Comparison of ENCODE assay signal across 1 cellular context in genomic region chr16:10964039-10964890, GRCh38.
TF ChIP-seq lines count a peak whose summit lies in the region.

No MANE protein-coding gene starts in this region.

TF ChIP-seq in HepG2, 621 proteins besides CTCF, POLR2A, EP300 and RAD21 (continued from another document and continues in another):
- TF ChIP-seq DZIP1 (CRISPR knock-in tag; IDR thresholded peaks at IDR 0.05), result peak; percentile 83; the same call in 1 of the 2 replicates
- peak; percentile 77; the same call in 1 of the 2 replicates for TF ChIP-seq TP53 (CRISPR knock-in tag; conservative IDR thresholded peaks at IDR 0.05)
- 0 out of 2 replicates have a peak, but pooled peaks have one; percentile 49 for TF ChIP-seq LRRFIP1 (CRISPR knock-in tag; conservative IDR thresholded peaks at IDR 0.05)
- no peak for TF ChIP-seq ASH2L (IDR thresholded peaks at IDR 0.05; ENCODE audit: insufficient read length, low read depth, low read length)
- peak; percentile 56 for TF ChIP-seq RXRA (CRISPR knock-in tag; IDR thresholded peaks at IDR 0.05)
- peak; percentile 65; the same call in 1 of the 2 replicates for TF ChIP-seq TARDBP (CRISPR knock-in tag; IDR thresholded peaks at IDR 0.05)
- TF ChIP-seq ZBTB34 (CRISPR knock-in tag; IDR thresholded peaks at IDR 0.05), result no peak
- TF ChIP-seq RXRB (CRISPR knock-in tag; IDR thresholded peaks at IDR 0.05; ENCODE audit: borderline replicate concordance), result peak; percentile 36; the same call in 1 of the 2 replicates
- TF ChIP-seq ZBTB8A (CRISPR knock-in tag; IDR thresholded peaks at IDR 0.05; ENCODE audit: borderline replicate concordance, low read depth), result peak; percentile 66; the same call in 1 of the 2 replicates
- TF ChIP-seq FOXA3 (CRISPR knock-in tag; IDR thresholded peaks at IDR 0.05), result peak; percentile 79
- TF ChIP-seq ZNF251 (CRISPR knock-in tag; IDR thresholded peaks at IDR 0.05), result 0 out of 2 replicates have a peak, but pooled peaks have one; percentile 74
- TF ChIP-seq PAWR (CRISPR knock-in tag; IDR thresholded peaks at IDR 0.05; ENCODE audit: borderline replicate concordance), result no peak
- peak; percentile 49; the same call in 1 of the 2 replicates for TF ChIP-seq ZMYM3 (CRISPR knock-in tag; IDR thresholded peaks at IDR 0.05)
- no peak for TF ChIP-seq ZSCAN5A (CRISPR knock-in tag; IDR thresholded peaks at IDR 0.05; ENCODE audit: borderline replicate concordance)
- TF ChIP-seq DRAP1 (CRISPR knock-in tag; IDR thresholded peaks at IDR 0.05), result 0 out of 2 replicates have a peak, but pooled peaks have one; percentile 58
- TF ChIP-seq IRF2 (CRISPR knock-in tag; IDR thresholded peaks at IDR 0.05), result peak; percentile 54; the same call in 1 of the 2 replicates
- TF ChIP-seq ZIK1 (CRISPR knock-in tag; IDR thresholded peaks at IDR 0.05; ENCODE audit: borderline replicate concordance, low read depth), result 0 out of 2 replicates have a peak, but pooled peaks have one; percentile 54
- no peak for TF ChIP-seq SUZ12 (IDR thresholded peaks at IDR 0.05; ENCODE audit: low read depth, low read length)
- peak; percentile 78; the same call in 1 of the 2 replicates for TF ChIP-seq HINFP (CRISPR knock-in tag; IDR thresholded peaks at IDR 0.05; ENCODE audit: low read depth)
- TF ChIP-seq THAP11 (CRISPR knock-in tag; IDR thresholded peaks at IDR 0.05), result peak; percentile 54; the same call in 1 of the 2 replicates
- 0 out of 2 replicates have a peak, but pooled peaks have one; percentile 64 for TF ChIP-seq ZKSCAN5 (CRISPR knock-in tag; IDR thresholded peaks at IDR 0.05)
- TF ChIP-seq SMAD3 (CRISPR knock-in tag; IDR thresholded peaks at IDR 0.05), result 0 out of 2 replicates have a peak, but pooled peaks have one; percentile 32
- peak; percentile 56; the same call in 1 of the 2 replicates for TF ChIP-seq ZBTB4 (CRISPR knock-in tag; IDR thresholded peaks at IDR 0.05; ENCODE audit: borderline replicate concordance)
- no peak for TF ChIP-seq ZNF749 (CRISPR knock-in tag; IDR thresholded peaks at IDR 0.05; ENCODE audit: borderline replicate concordance)
- TF ChIP-seq ZNF362 (CRISPR knock-in tag; IDR thresholded peaks at IDR 0.05; ENCODE audit: borderline replicate concordance), result peak; percentile 28; the same call in 1 of the 2 replicates
- TF ChIP-seq PRDM4 (CRISPR knock-in tag; IDR thresholded peaks at IDR 0.05; ENCODE audit: borderline replicate concordance), result no peak
- TF ChIP-seq IKZF5 (CRISPR knock-in tag; IDR thresholded peaks at IDR 0.05), result peak; percentile 69; the same call in 1 of the 2 replicates
- peak; percentile 34; the same call in 1 of the 2 replicates for TF ChIP-seq ZNF138 (CRISPR knock-in tag; IDR thresholded peaks at IDR 0.05; ENCODE audit: low read depth)
- TF ChIP-seq ZNF253 (CRISPR knock-in tag; IDR thresholded peaks at IDR 0.05; ENCODE audit: borderline replicate concordance), result peak; percentile 36; the same call in 1 of the 2 replicates
- TF ChIP-seq FOXA1 (IDR thresholded peaks at IDR 0.05), result no peak
- TF ChIP-seq FOXA1 (CRISPR knock-in tag; IDR thresholded peaks at IDR 0.05), result peak; percentile 86
- no peak for TF ChIP-seq HDAC1 (CRISPR knock-in tag; IDR thresholded peaks at IDR 0.05)
- TF ChIP-seq KAT7 (CRISPR knock-in tag; IDR thresholded peaks at IDR 0.05; ENCODE audit: borderline replicate concordance), result peak; percentile 55; the same call in 1 of the 2 replicates
- peak; percentile 72 for TF ChIP-seq ELF3 (CRISPR knock-in tag; IDR thresholded peaks at IDR 0.05)
- TF ChIP-seq ZNF280B (CRISPR knock-in tag; IDR thresholded peaks at IDR 0.05; ENCODE audit: borderline replicate concordance), result peak; percentile 61; the same call in 1 of the 2 replicates
- TF ChIP-seq YEATS4 (CRISPR knock-in tag; IDR thresholded peaks at IDR 0.05; ENCODE audit: borderline replicate concordance), result 0 out of 2 replicates have a peak, but pooled peaks have one; percentile 32
